In the genomic region with DNA sequence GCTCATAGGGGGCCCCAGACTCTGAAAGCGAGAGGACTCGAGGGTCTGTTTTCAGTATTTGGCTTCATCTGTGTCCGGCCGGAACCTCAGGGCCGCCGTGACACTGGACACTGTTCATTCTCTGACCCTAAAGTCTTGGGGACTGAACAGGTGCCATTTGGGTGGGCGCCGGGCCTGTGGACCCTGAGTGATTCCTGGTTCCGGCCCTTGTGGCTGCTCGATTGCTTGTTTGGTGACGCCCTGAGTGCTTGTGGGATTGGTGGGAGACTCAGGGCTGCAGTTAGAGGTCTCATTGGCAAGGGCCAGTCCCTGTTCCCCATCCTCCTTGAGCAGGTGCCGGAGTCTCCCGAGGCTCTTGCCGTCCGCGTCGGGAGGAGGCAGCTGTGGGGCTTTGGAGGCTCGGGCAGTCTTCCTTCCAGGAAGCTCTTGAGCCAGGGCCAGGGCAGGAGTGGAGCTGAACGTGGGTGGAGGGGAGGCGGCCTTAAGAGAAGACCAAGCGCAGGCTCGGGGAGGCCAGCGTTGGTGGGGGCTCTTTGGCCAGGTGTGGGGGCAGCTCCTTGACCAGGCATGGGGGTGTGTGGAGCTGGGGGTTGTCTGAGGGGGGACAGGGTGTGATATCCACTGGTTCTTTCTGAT, we compare ENCODE assay signal across 9 cellular contexts. TPM values are rescaled to one million over a fixed set of nuclear protein-coding genes. Genes with fewer than 3 reads are reported as not detected.
DNase-seq lines count a peak whose midpoint lies in the region; TF ChIP-seq lines count a peak whose summit lies in the region.
"Had no signal": no experiment of that assay in that cellular context is flagged by ENCODE, and none has a peak within 500 bp of the region (broad histone marks: within the 10 kb centered on the region; RNA-seq: fewer than 3 reads in every experiment).

No MANE protein-coding gene starts in this region.

- CTCF ChIA-PET in activated naive CD4-positive, alpha-beta T cell treated with anti-CD3 and anti-CD28 coated beads, Interleukin-2, amount 10 ng/mL, durations not matched to agents 7 days and 5 days (lab: Charles Lee), result interaction anchor here (0.5 kb wide), 1 partner anchor 36 kb away, joined by 3 read pairs; no protein-coding TSS in a partner anchor

- H2AK5ac ChIP-seq in mesendoderm (ENCODE audit: low read length), result no peak overlapping the region

- DNase-seq in activated naive CD4-positive, alpha-beta T cell treated with anti-CD3 and anti-CD28 coated beads, Interleukin-2, amount 10 ng/mL, durations not matched to agents 7 days and 5 days, result no peak
- no peak for DNase-seq in activated naive CD4-positive, alpha-beta T cell treated with anti-CD3 and anti-CD28 coated beads, Interleukin-2, amount 50 U/mL, for 16 hours
- no peak for DNase-seq in mesendoderm
- peak in 1 of 2 donors; percentile 52 for DNase-seq in uterus
- DNase-seq in SJCRH30, result no peak
- DNase-seq in amygdala (lab: John Stamatoyannopoulos, UW), result no peak
- DNase-seq in stimulated activated CD4-positive, alpha-beta T cell treated with anti-CD3 and anti-CD28 coated beads, Interleukin-15, amount 100 ng/mL, for 24 hours, result no peak

- no peak for TF ChIP-seq CTCF in uterus (IDR thresholded peaks at IDR 0.05)

- peaks cover 88% of the 10 kb centered on the region for H3K79me2 ChIP-seq in mesendoderm (ENCODE audit: control insufficient read depth, insufficient read depth, low read length)

- H3K27me3 ChIP-seq in mesendoderm (ENCODE audit: insufficient read depth, low read length, poor library complexity), result no peaks in the 10 kb centered on the region
- H3K27me3 ChIP-seq in uterus, result no peaks in the 10 kb centered on the region
- H3K27me3 ChIP-seq in SJCRH30, result no peaks in the 10 kb centered on the region

- H3K36me3 ChIP-seq in mesendoderm (ENCODE audit: control insufficient read depth, insufficient read depth, low read length) (peaks cover 30% of the 10 kb centered on the region), uterus (no peaks in the 10 kb centered on the region), SJCRH30 (peaks cover 80% of the 10 kb centered on the region)

- peak overlapping the region; percentile 69 for H3K27ac Mint-ChIP-seq in activated naive CD4-positive, alpha-beta T cell treated with anti-CD3 and anti-CD28 coated beads, Interleukin-2, amount 10 ng/mL, durations not matched to agents 7 days and 5 days

- H3K9me3 ChIP-seq in uterus (no peaks in the 10 kb centered on the region), SJCRH30 (replicated peaks) (no peaks in the 10 kb centered on the region)

- H2BK15ac ChIP-seq in mesendoderm (replicated peaks; ENCODE audit: low read depth), result no peak overlapping the region

- H3K23ac ChIP-seq in mesendoderm (ENCODE audit: low read length), result no peak overlapping the region

- H2BK5ac ChIP-seq in mesendoderm (ENCODE audit: low read length), result no peak overlapping the region

- H3K9me3 Mint-ChIP-seq in activated naive CD4-positive, alpha-beta T cell treated with anti-CD3 and anti-CD28 coated beads, Interleukin-2, amount 10 ng/mL, durations not matched to agents 7 days and 5 days, result no peaks in the 10 kb centered on the region

- peaks cover 7% of the 10 kb centered on the region for H3K79me1 ChIP-seq in mesendoderm (ENCODE audit: low read length)

- peak overlapping the region; percentile 29 for H3K27ac ChIP-seq in cingulate gyrus (ENCODE audit: low read depth, low read length)
- no peak overlapping the region for H3K27ac ChIP-seq in mesendoderm (ENCODE audit: low read depth, low read length)
- H3K27ac ChIP-seq in uterus, result peak overlapping the region in 1 of 2 donors; percentile 33
- H3K27ac ChIP-seq in SJCRH30, result no peak overlapping the region

- no peak for TF ChIP-seq POLR2A in uterus (IDR thresholded peaks at IDR 0.05)

- no CpG with 5 or more reads among the region's 23 CpGs for WGBS in mesendoderm (ENCODE audit: extremely low coverage, insufficient coverage, low lambda C conversion rate)

- peaks cover 3% of the 10 kb centered on the region for H3K4me1 ChIP-seq in mesendoderm (ENCODE audit: control insufficient read depth, low read depth, low read length)
- H3K4me1 ChIP-seq in uterus, result peaks cover 27 to 46% of the 10 kb centered on the region in 2 donors
- H3K4me1 ChIP-seq in SJCRH30, result peaks cover 3% of the 10 kb centered on the region; the same call in 1 of the 2 replicates

- H3K4me3 ChIP-seq in mesendoderm (ENCODE audit: low read length) (no peak overlapping the region), uterus (peak overlapping the region; percentile 10 to 15), SJCRH30 (no peak overlapping the region)

- H3K4me3 Mint-ChIP-seq in activated naive CD4-positive, alpha-beta T cell treated with anti-CD3 and anti-CD28 coated beads, Interleukin-2, amount 10 ng/mL, durations not matched to agents 7 days and 5 days, result peak overlapping the region; percentile 59

- no peak overlapping the region for H3K4me2 ChIP-seq in mesendoderm (ENCODE audit: low read length)

- H3K27me3 Mint-ChIP-seq in activated naive CD4-positive, alpha-beta T cell treated with anti-CD3 and anti-CD28 coated beads, Interleukin-2, amount 10 ng/mL, durations not matched to agents 7 days and 5 days, result peaks cover 1% of the 10 kb centered on the region

- no peak overlapping the region for H4K5ac ChIP-seq in mesendoderm (ENCODE audit: low read length)

- H4K8ac ChIP-seq in mesendoderm (ENCODE audit: low read depth, low read length), result no peak overlapping the region

- H3K9ac ChIP-seq in mesendoderm (ENCODE audit: low read length), result peak overlapping the region; percentile 27

- no peak overlapping the region for H2BK120ac ChIP-seq in mesendoderm (ENCODE audit: low read depth, low read length)

- no peak overlapping the region for H3K18ac ChIP-seq in mesendoderm (ENCODE audit: low read length)

- H3K4me1 Mint-ChIP-seq in activated naive CD4-positive, alpha-beta T cell treated with anti-CD3 and anti-CD28 coated beads, Interleukin-2, amount 10 ng/mL, durations not matched to agents 7 days and 5 days, result peaks cover 42% of the 10 kb centered on the region

- intact Hi-C loops in uterus (cut with DNase I; ENCODE audit: low total_unique reads), result no loop called here

- H3K56ac ChIP-seq in mesendoderm (ENCODE audit: low read length), result peak overlapping the region; percentile 70

- peaks cover 44% of the 10 kb centered on the region for H3K36me3 Mint-ChIP-seq in activated naive CD4-positive, alpha-beta T cell treated with anti-CD3 and anti-CD28 coated beads, Interleukin-2, amount 10 ng/mL, durations not matched to agents 7 days and 5 days

- no peak overlapping the region for H3K4ac ChIP-seq in mesendoderm (ENCODE audit: low read depth, low read length)

RNA-seq across cellular contexts. Expression of a gene that starts 4.7 kb away (rescaled TPM):
- 817 TPM for polyA plus RNA-seq in mesendoderm (2013, experiment 1 of 2)
- 771 TPM for polyA plus RNA-seq in mesendoderm (2013, experiment 2 of 2)
- 100 to 1,000 TPM in 2 of 4 donors, 10 to 100 TPM in 2; 45.0 to 278 (median 106) TPM for total RNA-seq in uterus
- 232 TPM in 2 replicates for total RNA-seq in SJCRH30 (2014; rRNA removed; shearing (Covaris generic))

RNA-seq across cellular contexts. Expression of a gene that starts 19.8 kb away (rescaled TPM):
- 15.2 TPM for polyA plus RNA-seq in mesendoderm (2013, experiment 1 of 2)
- polyA plus RNA-seq in mesendoderm (2013, experiment 2 of 2), result 15.1 TPM
- total RNA-seq in uterus, result 1 to 10 TPM in 1 of 4 donors, not detected in 3; 3.4 TPM
- total RNA-seq in SJCRH30 (2014; rRNA removed; shearing (Covaris generic)), result not detected in 2 replicates
- total RNA-seq: T-helper 1 cell treated with Interleukin-12 subunit alpha and Interleukin-12 subunit beta and Interleukin-4 antibody, amounts not matched to agents 30 ng/mL and 1 ng/mL, for 36 hours had no signal

RNA-seq across cellular contexts. Expression of a gene that starts 25.7 kb away (rescaled TPM):
- 0.04 TPM for polyA plus RNA-seq in mesendoderm (2013, experiment 1 of 2)
- polyA plus RNA-seq in mesendoderm (2013, experiment 2 of 2), result 0.04 TPM
- 1 to 10 TPM in 1 of 4 donors, under 1 TPM in 1, not detected in 2; 0.85 to 2.6 TPM for total RNA-seq in uterus
- not detected in 2 replicates for total RNA-seq in SJCRH30 (2014; rRNA removed; shearing (Covaris generic))
- total RNA-seq: T-helper 1 cell treated with Interleukin-12 subunit alpha and Interleukin-12 subunit beta and Interleukin-4 antibody, amounts not matched to agents 30 ng/mL and 1 ng/mL, for 36 hours had no signal

RNA-seq across cellular contexts. Expression of a gene that starts 38.8 kb away (rescaled TPM):
- not detected for polyA plus RNA-seq in mesendoderm (2013, experiment 1 of 2)
- polyA plus RNA-seq in mesendoderm (2013, experiment 2 of 2), result 0.04 TPM
- total RNA-seq in uterus, result 1 to 10 TPM in 1 of 4 donors, not detected in 3; 2.9 TPM
- not detected in 2 replicates for total RNA-seq in SJCRH30 (2014; rRNA removed; shearing (Covaris generic))
- total RNA-seq: T-helper 1 cell treated with Interleukin-12 subunit alpha and Interleukin-12 subunit beta and Interleukin-4 antibody, amounts not matched to agents 30 ng/mL and 1 ng/mL, for 36 hours had no signal

RNA-seq across cellular contexts. Expression of a gene that starts 50.1 kb away (rescaled TPM):
- polyA plus RNA-seq in mesendoderm (2013, experiment 1 of 2), result not detected
- not detected for polyA plus RNA-seq in mesendoderm (2013, experiment 2 of 2)
- total RNA-seq in uterus, result 1 to 10 TPM in 1 of 4 donors, not detected in 3; 3.4 TPM
- total RNA-seq in SJCRH30 (2014; rRNA removed; shearing (Covaris generic)), result not detected in 2 replicates
- total RNA-seq: T-helper 1 cell treated with Interleukin-12 subunit alpha and Interleukin-12 subunit beta and Interleukin-4 antibody, amounts not matched to agents 30 ng/mL and 1 ng/mL, for 36 hours had no signal

Comparison
In these comparisons a context has a peak if more than half of its experiments do, and no peak if none do; other contexts are left out.
1. H3K4me3 ChIP-seq: peak in uterus (2 of 2); none in mesendoderm (single experiment) and SJCRH30 (single experiment).